ENCODE assay signal across 1 cellular context in genomic region chr19:8001995-8002849, GRCh38.
TF ChIP-seq lines count a peak whose summit lies in the region.

No MANE protein-coding gene starts in this region.

TF ChIP-seq in K562, 482 proteins besides CTCF, POLR2A, EP300 and RAD21 (continued from another document and continues in another):
- peak; percentile 43; the same call in 1 of the 2 replicates for TF ChIP-seq DEAF1 (CRISPR knock-in tag; IDR thresholded peaks at IDR 0.05)
- no peak for TF ChIP-seq ZNF512 (tag; IDR thresholded peaks at IDR 0.05)
- TF ChIP-seq ETS1 (conservative IDR thresholded peaks at IDR 0.05; ENCODE audit: control insufficient read depth, low read depth, low read length), result no peak; the same call in 1 of the 2 replicates
- TF ChIP-seq MCM5 (IDR thresholded peaks at IDR 0.05; ENCODE audit: low read depth), result no peak
- TF ChIP-seq ZNF239 (CRISPR knock-in tag; IDR thresholded peaks at IDR 0.05), result no peak
- TF ChIP-seq PTTG1 (tag; IDR thresholded peaks at IDR 0.05; ENCODE audit: low read depth), result no peak
- no peak for TF ChIP-seq CHAMP1 (IDR thresholded peaks at IDR 0.05)
- TF ChIP-seq TFE3 (CRISPR knock-in tag; IDR thresholded peaks at IDR 0.05), result no peak
- no peak for TF ChIP-seq ZNF778 (CRISPR knock-in tag; IDR thresholded peaks at IDR 0.05)
- TF ChIP-seq DDX20 (tag; IDR thresholded peaks at IDR 0.05; ENCODE audit: low read depth), result no peak
- no peak for TF ChIP-seq MXI1 (IDR thresholded peaks at IDR 0.05; ENCODE audit: low read depth, low read length)
- no peak; the same call in 1 of the 2 replicates for TF ChIP-seq ESRRA (IDR thresholded peaks at IDR 0.05; ENCODE audit: borderline replicate concordance, low read depth)
- no peak for TF ChIP-seq FOXA1 (IDR thresholded peaks at IDR 0.05; ENCODE audit: borderline replicate concordance)
- TF ChIP-seq KDM2B (CRISPR knock-in tag; IDR thresholded peaks at IDR 0.05), result no peak
- TF ChIP-seq MIER1 (IDR thresholded peaks at IDR 0.05; ENCODE audit: low read depth), result no peak
- TF ChIP-seq ZNF134 (CRISPR knock-in tag; conservative IDR thresholded peaks at IDR 0.05), result no peak
- TF ChIP-seq HNRNPUL1 (IDR thresholded peaks at IDR 0.05; ENCODE audit: low read length), result no peak
- no peak for TF ChIP-seq TOE1 (IDR thresholded peaks at IDR 0.05; ENCODE audit: borderline replicate concordance)
- no peak for TF ChIP-seq TOE1 (CRISPR knock-in tag; IDR thresholded peaks at IDR 0.05; ENCODE audit: borderline replicate concordance, low read depth)
- no peak for TF ChIP-seq SMARCB1 (IDR thresholded peaks at IDR 0.05; ENCODE audit: insufficient read length, low read depth)
- TF ChIP-seq SIRT6 (IDR thresholded peaks at IDR 0.05; ENCODE audit: low read depth, low read length), result no peak
- TF ChIP-seq ZNF444 (CRISPR knock-in tag; IDR thresholded peaks at IDR 0.05), result no peak
- TF ChIP-seq DMBX1 (CRISPR knock-in tag; IDR thresholded peaks at IDR 0.05; ENCODE audit: borderline replicate concordance), result no peak
- no peak for TF ChIP-seq TAL1 (IDR thresholded peaks at IDR 0.05)
- TF ChIP-seq RERE (CRISPR knock-in tag; IDR thresholded peaks at IDR 0.05; ENCODE audit: borderline replicate concordance), result no peak
- TF ChIP-seq SNAPC5 (CRISPR knock-in tag; IDR thresholded peaks at IDR 0.05), result no peak
- TF ChIP-seq POLR2B (IDR thresholded peaks at IDR 0.05; ENCODE audit: low read depth, partially characterized antibody), result no peak
- no peak; the same call in 1 of the 2 replicates for TF ChIP-seq ZBTB2 (IDR thresholded peaks at IDR 0.05)
- TF ChIP-seq HES1 (IDR thresholded peaks at IDR 0.05; ENCODE audit: low read depth), result no peak
- TF ChIP-seq IRF1 (CRISPR knock-in tag; IDR thresholded peaks at IDR 0.05; ENCODE audit: borderline replicate concordance), result no peak
- TF ChIP-seq HNRNPL (IDR thresholded peaks at IDR 0.05; ENCODE audit: low read depth, low read length), result no peak
- TF ChIP-seq IFI16 (CRISPR knock-in tag; IDR thresholded peaks at IDR 0.05), result no peak
- no peak for TF ChIP-seq TBL1XR1 (IDR thresholded peaks at IDR 0.05; ENCODE audit: low read length in 2 of 2)
- TF ChIP-seq JUND (IDR thresholded peaks at IDR 0.05; ENCODE audit: borderline replicate concordance, low read depth, low read length), result no peak
- TF ChIP-seq JUND (tag; IDR thresholded peaks at IDR 0.05; ENCODE audit: borderline replicate concordance, low read depth, low read length), result peak; percentile 13; the same call in 1 of the 3 replicates
- no peak for TF ChIP-seq ZNF707 (CRISPR knock-in tag; conservative IDR thresholded peaks at IDR 0.05)
- no peak for TF ChIP-seq ZNF644 (tag; IDR thresholded peaks at IDR 0.05; ENCODE audit: low read depth)
- no peak for TF ChIP-seq ZNF12 (CRISPR knock-in tag; IDR thresholded peaks at IDR 0.05)
- no peak for TF ChIP-seq CBX3 (IDR thresholded peaks at IDR 0.05; ENCODE audit: borderline replicate concordance in 1 of 2, low read length in 2 of 2)
- no peak for TF ChIP-seq GTF3C2 (IDR thresholded peaks at IDR 0.05; ENCODE audit: borderline replicate concordance, extremely low read depth, insufficient read length)
- TF ChIP-seq MBD2 (IDR thresholded peaks at IDR 0.05; ENCODE audit: borderline replicate concordance, low read depth), result no peak; the same call in 1 of the 2 replicates
